In the genomic region with DNA sequence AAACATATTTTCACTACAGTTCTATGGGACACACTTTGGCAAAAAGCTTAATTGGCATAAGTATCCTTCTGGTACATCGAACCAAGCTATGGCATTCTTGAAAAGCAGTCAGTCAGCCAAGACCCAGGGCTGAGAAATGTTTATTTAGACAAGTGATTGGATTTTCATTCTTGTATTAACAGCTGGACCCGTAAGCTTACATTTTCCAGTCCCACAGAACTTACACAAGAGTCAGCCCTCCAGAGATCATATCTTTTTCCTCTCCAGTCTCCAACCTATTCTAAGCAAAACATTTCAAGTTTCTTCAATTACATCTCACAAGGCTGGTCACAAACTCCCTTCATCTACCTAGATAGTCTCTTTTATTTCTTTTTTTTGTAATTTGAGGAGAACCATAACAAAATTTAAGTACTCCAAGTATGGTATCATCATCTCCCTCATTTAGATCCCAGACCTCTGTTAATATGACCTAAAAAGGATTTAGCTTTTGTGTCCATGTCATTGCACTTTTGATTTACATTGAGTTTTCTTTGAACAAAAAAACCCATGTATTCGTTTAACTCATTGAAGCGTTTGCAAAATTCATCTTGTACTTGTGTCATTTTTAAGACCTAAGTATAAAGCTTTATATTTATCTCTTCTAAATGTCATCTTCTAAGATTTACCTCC, we compare ENCODE assay signal across 22 cellular contexts.
"Had no signal": no experiment of that assay in that cellular context is flagged by ENCODE, and none has a peak within 500 bp of the region (broad histone marks: within the 10 kb centered on the region; RNA-seq: fewer than 3 reads in every experiment).

No MANE protein-coding gene starts in this region.

- H3K4me3 ChIP-seq: ascending aorta, breast epithelium, gastrocnemius medialis, left ventricle myocardium inferior, neural progenitor cell, psoas muscle, SK-N-MC had no signal

- H3K27ac ChIP-seq: ascending aorta, breast epithelium, gastrocnemius medialis, left ventricle myocardium inferior, neural progenitor cell, psoas muscle, SK-N-MC had no signal

- DNase-seq: activated CD4-positive, alpha-beta memory T cell treated with anti-CD3 and anti-CD28 coated beads, Interleukin-2, amount 10 ng/mL, durations not matched to agents 7 days and 5 days; activated CD4-positive, alpha-beta T cell treated with anti-CD3 and anti-CD28 coated beads for 48 hours; activated CD4-positive, CD25-positive, alpha-beta regulatory T cell; activated naive CD4-positive, alpha-beta T cell treated with anti-CD3 and anti-CD28 coated beads, Interleukin-2, amount 10 ng/mL, durations not matched to agents 7 days and 5 days; activated naive CD8-positive, alpha-beta T cell treated with anti-CD3 and anti-CD28 coated beads, Interleukin-2, amount 50 U/mL, for 24 hours; activated T-cell treated with anti-CD3 and anti-CD28 coated beads, Interleukin-2, amount 50 U/mL, for 4 hours; effector memory CD4-positive, alpha-beta T cell; gastrocnemius medialis; head of caudate nucleus; left ventricle myocardium inferior; naive thymus-derived CD4-positive, alpha-beta T cell; psoas muscle; right cardiac atrium; small intestine; stimulated activated CD4-positive, alpha-beta T cell treated with anti-CD3 and anti-CD28 coated beads, Interleukin-4, amount 100 ng/mL, for 1 hour; stimulated activated naive CD8-positive, alpha-beta T cell treated with anti-CD3 and anti-CD28 coated beads, Interleukin-15, amount 100 ng/mL, for 72 hours; T-cell; trophoblast cell had no signal

- H3K36me3 ChIP-seq: ascending aorta, breast epithelium, gastrocnemius medialis, left ventricle myocardium inferior, neural progenitor cell had no signal

- H3K9me3 ChIP-seq: ascending aorta, breast epithelium, gastrocnemius medialis, left ventricle myocardium inferior, psoas muscle had no signal

- H3K4me1 ChIP-seq: ascending aorta, breast epithelium, gastrocnemius medialis, left ventricle myocardium inferior, neural progenitor cell, psoas muscle had no signal

- FAIRE-seq: small intestine had no signal

- H3K27me3 ChIP-seq: ascending aorta, breast epithelium, gastrocnemius medialis, neural progenitor cell had no signal
